ENCODE assay signal across 10 cellular contexts in the genomic region with DNA sequence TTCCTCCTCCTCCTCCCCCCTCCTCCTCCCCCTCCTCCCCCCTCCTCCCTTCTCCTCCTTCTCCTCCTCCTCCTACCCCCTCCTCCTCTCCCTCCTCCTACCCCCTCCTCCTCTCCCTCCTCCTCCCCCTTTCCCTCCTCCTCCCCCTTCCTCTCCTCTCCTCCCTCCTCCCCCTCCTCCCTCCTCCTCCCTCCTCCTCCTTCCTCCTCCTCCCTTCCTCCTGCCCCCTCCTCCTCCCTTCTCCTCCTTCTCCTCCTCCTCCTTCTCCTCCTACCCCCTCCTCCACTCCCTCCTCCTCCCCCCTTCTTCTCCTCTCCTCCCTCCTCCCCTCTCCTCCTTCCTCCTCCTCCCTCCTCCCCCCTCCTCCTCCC. TPM values are rescaled to one million over a fixed set of nuclear protein-coding genes. Genes with fewer than 3 reads are reported as not detected.
DNase-seq lines count a peak whose midpoint lies in the region; ATAC-seq, FAIRE-seq and TF ChIP-seq lines count a peak whose summit lies in the region.
"Had no signal": no experiment of that assay in that cellular context is flagged by ENCODE, and none has a peak within 500 bp of the region (broad histone marks: within the 10 kb centered on the region; RNA-seq: fewer than 3 reads in every experiment).

No MANE protein-coding gene starts in this region.

- no peak overlapping the region for H3K4me3 ChIP-seq in ACC112 (ENCODE audit: low read depth, low read length)
- H3K4me3 ChIP-seq in HCT116 (replicated peaks in 1 of 2; ENCODE audit: low read depth in 1 of 2, low read length in 2 of 2): peak overlapping the region in 1 of 2 experiments; percentile 23; a peak in 1 of 4 replicates
- no peak overlapping the region for H3K4me3 ChIP-seq in HepG2 (replicated peaks in 1 of 3; ENCODE audit: insufficient read depth in 1 of 3, low read depth in 2 of 3, low read length in 3 of 3)
- H3K4me3 ChIP-seq: cardiac muscle cell had no signal

- H4K20me1 ChIP-seq in HCT116 (ENCODE audit: insufficient read depth) (no peaks in the 10 kb centered on the region), HepG2 (ENCODE audit: insufficient read depth, low read length) (no peaks in the 10 kb centered on the region)

- no peaks in the 10 kb centered on the region for H3K79me2 ChIP-seq in ACC112 (ENCODE audit: control insufficient read depth, insufficient read depth, low read length, unreplicated experiment)
- H3K79me2 ChIP-seq in HCT116 (ENCODE audit: insufficient read depth, low read length): no peaks in the 10 kb centered on the region
- H3K79me2 ChIP-seq in HepG2 (ENCODE audit: insufficient read depth, low read length): no peaks in the 10 kb centered on the region

- H3K36me3 ChIP-seq in ACC112 (ENCODE audit: insufficient read depth, low read length) (no peaks in the 10 kb centered on the region), HCT116 (ENCODE audit: control insufficient read depth in 1 of 2, insufficient read depth in 2 of 2, low read length in 2 of 2) (no peaks in the 10 kb centered on the region), HepG2 (replicated peaks in 1 of 2; ENCODE audit: control insufficient read depth in 1 of 2, insufficient read depth in 2 of 2, low read length in 2 of 2) (no peaks in the 10 kb centered on the region)
- H3K36me3 ChIP-seq: cardiac muscle cell had no signal

- peaks cover 10% of the 10 kb centered on the region for H3K36me3 Mint-ChIP-seq in activated CD8-positive, alpha-beta T cell treated with anti-CD3 and anti-CD28 coated beads for 36 hours (ENCODE audit: low read depth)
- H3K36me3 Mint-ChIP-seq: naive B cell had no signal

- no peaks in the 10 kb centered on the region for H3K27me3 Mint-ChIP-seq in activated CD8-positive, alpha-beta T cell treated with anti-CD3 and anti-CD28 coated beads for 36 hours

- H3K9me2 ChIP-seq in HCT116 (ENCODE audit: insufficient read depth): no peaks in the 10 kb centered on the region

- peaks cover 11% of the 10 kb centered on the region for H3K9me3 Mint-ChIP-seq in activated CD8-positive, alpha-beta T cell treated with anti-CD3 and anti-CD28 coated beads for 36 hours
- H3K9me3 Mint-ChIP-seq: naive B cell had no signal

- in situ Hi-C loops in HepG2 (cut with HindIII; ENCODE audit: extremely low pct_ligation_motif_present, low pct_unique_long_range_greater_than_20kb): loop anchor here (25.0 kb wide), 1 partner anchor 461 kb away; no protein-coding TSS in a partner anchor

- H3K9me3 ChIP-seq in HCT116 (ENCODE audit: control insufficient read depth in 1 of 2, insufficient read depth in 1 of 2, low read depth in 1 of 2, low read length in 2 of 2) (no peaks in the 10 kb centered on the region), HepG2 (ENCODE audit: low read length) (no peaks in the 10 kb centered on the region)

- CTCF ChIA-PET in HCT116 (lab: Charles Lee) (interaction anchor here (0.6 to 2.6 kb wide), 15 partner anchors 9 to 468 kb away, joined by 3 to 19 read pairs (median 5); a partner anchor contains a TSS), HepG2 (lab: Yijun Ruan, JAX; ENCODE audit: low intra/inter-chr PET ratio, low total read pairs) (interaction anchor here (1.0 kb wide), 1 partner anchor 42 kb away, joined by 4 read pairs; no protein-coding TSS in a partner anchor), GM10248 (lab: Yijun Ruan, JAX) (interaction anchor here (0.7 to 2.3 kb wide), 28 partner anchors 10 to 530 kb away, joined by 3 to 28 read pairs (median 5); a partner anchor contains a TSS)
- CTCF ChIA-PET in activated CD8-positive, alpha-beta T cell treated with anti-CD3 and anti-CD28 coated beads for 36 hours (lab: Charles Lee): interaction anchor here (0.9 to 4.1 kb wide), 12 partner anchors 7 to 351 kb away, joined by 3 to 83 read pairs (median 4); a partner anchor contains a TSS

- RAD21 ChIA-PET in HCT116 (lab: Charles Lee; ENCODE audit: low non-redundant PET in 1 of 2, low total read pairs in 2 of 2, uncharacterized antibody in 2 of 2, unreplicated experiment in 2 of 2): interaction anchor here (0.8 to 1.6 kb wide), 2 partner anchors 42 to 179 kb away, joined by 3 to 6 read pairs; a partner anchor contains a TSS

- H3K9ac ChIP-seq in HCT116 (ENCODE audit: low read length) (no peak overlapping the region), HepG2 (ENCODE audit: insufficient read depth, low read depth, low read length) (no peak overlapping the region)

- no peaks in the 10 kb centered on the region for H3K27me3 ChIP-seq in ACC112 (ENCODE audit: insufficient read depth, low read length)
- no peaks in the 10 kb centered on the region for H3K27me3 ChIP-seq in HCT116 (ENCODE audit: insufficient read depth, low read length)
- peaks cover 0 to 8% of the 10 kb centered on the region in 2 experiments; a peak in 2 of 5 replicates for H3K27me3 ChIP-seq in HepG2 (ENCODE audit: control insufficient read depth in 1 of 2, insufficient read depth in 2 of 2, low read length in 2 of 2)

- TF ChIP-seq POLR2A in HCT116 (IDR thresholded peaks at IDR 0.05; ENCODE audit: borderline replicate concordance, extremely low read depth, insufficient read depth, insufficient read length) (no peak), HepG2 (IDR thresholded peaks at IDR 0.05; ENCODE audit: insufficient read depth in 1 of 2, low read depth in 2 of 2, low read length in 2 of 2) (no peak)

- H3K4me1 Mint-ChIP-seq in activated CD8-positive, alpha-beta T cell treated with anti-CD3 and anti-CD28 coated beads for 36 hours (ENCODE audit: low read depth): peaks cover 53% of the 10 kb centered on the region

- no peak for TF ChIP-seq EP300 in HepG2 (IDR thresholded peaks at IDR 0.05; ENCODE audit: low read depth in 2 of 2, low read length in 2 of 2)
- TF ChIP-seq EP300 in HepG2 (CRISPR knock-in tag; IDR thresholded peaks at IDR 0.05; ENCODE audit: borderline replicate concordance): no peak

- TF ChIP-seq RAD21 in HCT116 (IDR thresholded peaks at IDR 0.05; ENCODE audit: low read depth) (no peak), HepG2 (CRISPR knock-in tag; IDR thresholded peaks at IDR 0.05) (no peak)

- intact Hi-C loops in HCT116 (cut with micrococcal nuclease): loop anchor here (2.0 to 5.0 kb wide), 2 partner anchors 311 to 467 kb away; no protein-coding TSS in a partner anchor
- intact Hi-C loops in activated CD8-positive, alpha-beta T cell treated with anti-CD3 and anti-CD28 coated beads for 36 hours (cut with micrococcal nuclease): no loop called here
- intact Hi-C loops in HepG2 (cut with micrococcal nuclease; ENCODE audit: unreplicated experiment): loop anchor here (1.0 to 5.0 kb wide), 3 partner anchors 145 to 265 kb away; no protein-coding TSS in a partner anchor

- no peak for FAIRE-seq in HepG2 (lab: Jason Lieb, UNC)

- POLR2A ChIA-PET in HCT116 (lab: Charles Lee): interaction anchor here (0.6 to 1.6 kb wide), 4 partner anchors 8 to 80 kb away, joined by 3 to 5 read pairs (median 4); a partner anchor contains a TSS
- POLR2A ChIA-PET in activated CD8-positive, alpha-beta T cell treated with anti-CD3 and anti-CD28 coated beads for 36 hours (lab: Charles Lee): interaction anchor here (1.1 to 1.7 kb wide), 5 partner anchors 8 to 136 kb away, joined by 3 to 5 read pairs (median 3); a partner anchor contains a TSS
- POLR2A ChIA-PET in HepG2 (lab: Yijun Ruan, JAX): interaction anchor here (0.7 to 1.7 kb wide), 4 partner anchors 32 to 321 kb away, joined by 3 to 13 read pairs (median 4); a partner anchor contains a TSS
- POLR2A ChIA-PET in GM10248 (lab: Yijun Ruan, JAX): no interaction called here

- peak overlapping the region; percentile 66 for H3K27ac ChIP-seq in ACC112 (ENCODE audit: low read depth, low read length)
- peak overlapping the region; percentile 65 for H3K27ac ChIP-seq in HCT116 (ENCODE audit: low read depth, low read length)
- H3K27ac ChIP-seq in HepG2 (ENCODE audit: extremely low read length, insufficient read depth, low read length): no peak overlapping the region
- H3K27ac ChIP-seq: cardiac muscle cell had no signal

- TF ChIP-seq CTCF in HCT116 (IDR thresholded peaks at IDR 0.05 in 2 of 3, conservative IDR thresholded peaks at IDR 0.05 in 1 of 3; ENCODE audit: borderline replicate concordance in 1 of 3, insufficient read depth in 1 of 3, low read depth in 2 of 3, low read length in 2 of 3) (no peak), HepG2 (CRISPR knock-in tag; IDR thresholded peaks at IDR 0.05) (no peak), GM10248 (IDR thresholded peaks at IDR 0.05; ENCODE audit: control extremely low read depth, extremely low read depth, low read depth, missing control alignments) (no peak)
- no peak for TF ChIP-seq CTCF in activated CD8-positive, alpha-beta T cell treated with anti-CD3 and anti-CD28 coated beads for 36 hours (IDR thresholded peaks at IDR 0.05)

- peak overlapping the region; percentile 93 for H3K27ac Mint-ChIP-seq in activated CD8-positive, alpha-beta T cell treated with anti-CD3 and anti-CD28 coated beads for 36 hours

- BruUV-seq in HCT116 (replicated peaks; lab: Mats Ljungman, UMichigan): no TSS peak
- BruUV-seq in HepG2 (replicated peaks; lab: Mats Ljungman, UMichigan): no TSS peak

- H3K4me1 ChIP-seq in ACC112 (ENCODE audit: control insufficient read depth, insufficient read depth, low read length, unreplicated experiment) (peaks cover 20% of the 10 kb centered on the region), HCT116 (ENCODE audit: control insufficient read depth in 1 of 2, insufficient read depth in 2 of 2, low read length in 2 of 2) (peaks cover 12 to 27% of the 10 kb centered on the region in 2 experiments), HepG2 (ENCODE audit: insufficient read depth, low read length) (peaks cover 41% of the 10 kb centered on the region)

- H2AFZ ChIP-seq in ACC112 (ENCODE audit: low read length, unreplicated experiment): no peak overlapping the region
- no peak overlapping the region for H2AFZ ChIP-seq in HCT116 (ENCODE audit: low read depth, low read length, poor library complexity, severe bottlenecking)
- no peak overlapping the region for H2AFZ ChIP-seq in HepG2 (ENCODE audit: low read length)

- H3K4me2 ChIP-seq in HCT116 (ENCODE audit: low read length): peak overlapping the region; percentile 87
- peak overlapping the region; percentile 94 for H3K4me2 ChIP-seq in HepG2 (ENCODE audit: low read depth, low read length)

- H3K4me3 Mint-ChIP-seq in activated CD8-positive, alpha-beta T cell treated with anti-CD3 and anti-CD28 coated beads for 36 hours: no peak overlapping the region

- DNase-seq in HCT116 (ENCODE audit: low read depth, low spot score) (no peak), HepG2 (ENCODE audit: low spot score) (no peak), kidney glomerular epithelial cell (lab: John Stamatoyannopoulos, UW) (no peak), DMS79 treated with DMSO at 0.1 percent for 48 hours (lab: John Stamatoyannopoulos, UW) (no peak), GM10248 (ENCODE audit: extremely low spot score) (no peak), islet precursor cell (no peak)
- no peak for DNase-seq in activated CD8-positive, alpha-beta T cell treated with anti-CD3 and anti-CD28 coated beads for 36 hours

- no peak for ATAC-seq in HCT116
- no peak for ATAC-seq in activated CD8-positive, alpha-beta T cell treated with anti-CD3 and anti-CD28 coated beads for 36 hours
- ATAC-seq in HepG2: no peak

RNA-seq across cellular contexts. Expression of a gene that starts 6.6 kb away (rescaled TPM):
- 19.9 TPM for total RNA-seq in HCT116 (2021; ENCODE audit: unreplicated experiment)
- 7.0 and 7.5 TPM in 2 replicates for polyA plus RNA-seq in HCT116 (2012)
- 10 to 100 TPM; 31.2 to 38.1 TPM for total RNA-seq in activated CD8-positive, alpha-beta T cell treated with anti-CD3 and anti-CD28 coated beads for 36 hours
- 15.8 and 38.2 TPM in 2 replicates for total RNA-seq in HepG2 (2016; rRNA removed; fragmentation: Illumina TruSeq; extraction: Trizol)
- 1.8 and 2.5 TPM in 2 replicates for total RNA-seq in HepG2 (2016; cell fraction: cytosol; rRNA removed; fragmentation: Illumina TruSeq; extraction: Trizol; ENCODE audit: low read depth)
- total RNA-seq in HepG2 (2016; cell fraction: insoluble cytoplasmic fraction; rRNA removed; fragmentation: Illumina TruSeq; extraction: Trizol): 16.2 and 31.7 TPM in 2 replicates
- 8.4 and 10.1 TPM in 2 replicates for total RNA-seq in HepG2 (2016; cell fraction: membrane; rRNA removed; fragmentation: Illumina TruSeq; extraction: Trizol)
- total RNA-seq in HepG2 (2016; cell fraction: nucleus; rRNA removed; fragmentation: Illumina TruSeq; extraction: Trizol): 17.0 and 17.2 TPM in 2 replicates
- polyA plus RNA-seq in HepG2 (2011; rRNA removed): 12.2 and 12.8 TPM in 2 replicates
- polyA plus RNA-seq in HepG2 (2011; cell fraction: cytosol; rRNA removed): 8.3 and 11.7 TPM in 2 replicates
- 10.2 and 12.4 TPM in 2 replicates for polyA plus RNA-seq in HepG2 (2011; cell fraction: nucleus; rRNA removed)
- 7.7 and 9.5 TPM in 2 replicates for polyA plus RNA-seq in HepG2 (2012)
- polyA plus RNA-seq in HepG2 (2016; cell fraction: cytosol; fragmentation: Illumina TruSeq; extraction: Trizol; ENCODE audit: low read depth): 0.66 and 1.1 TPM in 2 replicates
- polyA plus RNA-seq in HepG2 (2016; cell fraction: insoluble cytoplasmic fraction; fragmentation: Illumina TruSeq; extraction: Trizol; ENCODE audit: low read depth): 17.5 and 18.0 TPM in 2 replicates
- 2.9 and 3.2 TPM in 2 replicates for polyA plus RNA-seq in HepG2 (2016; cell fraction: membrane; fragmentation: Illumina TruSeq; extraction: Trizol; ENCODE audit: low read depth)
- 19.4 and 23.4 TPM in 2 replicates for polyA plus RNA-seq in HepG2 (2016; cell fraction: nucleus; fragmentation: Illumina TruSeq; extraction: Trizol; ENCODE audit: insufficient read depth, low read depth)
- 46.5 and 49.0 TPM in 2 replicates for polyA minus RNA-seq in HepG2 (2011; rRNA and poly(A)+ RNA removed; ENCODE audit: low replicate concordance)
- polyA minus RNA-seq in HepG2 (2011; cell fraction: cytosol; rRNA and poly(A)+ RNA removed): 10.5 and 12.8 TPM in 2 replicates
- 10.0 and 15.5 TPM in 2 replicates for polyA minus RNA-seq in HepG2 (2011; cell fraction: nucleus; rRNA and poly(A)+ RNA removed)

RNA-seq across cellular contexts. Expression of a gene that starts 29.5 kb away (rescaled TPM):
- total RNA-seq in HCT116 (2021; ENCODE audit: unreplicated experiment) (not detected), HepG2 (2016; rRNA removed; fragmentation: Illumina TruSeq; extraction: Trizol) (not detected in 2 replicates)
- polyA plus RNA-seq in HCT116 (2012): 0.05 and 0.07 TPM in 2 replicates
- under 1 TPM in 1 of 2 experiments, not detected in 1; 0.27 TPM for total RNA-seq in activated CD8-positive, alpha-beta T cell treated with anti-CD3 and anti-CD28 coated beads for 36 hours
- total RNA-seq in HepG2 (2016; cell fraction: cytosol; rRNA removed; fragmentation: Illumina TruSeq; extraction: Trizol; ENCODE audit: low read depth): not detected in 2 replicates
- total RNA-seq in HepG2 (2016; cell fraction: insoluble cytoplasmic fraction; rRNA removed; fragmentation: Illumina TruSeq; extraction: Trizol): not detected in 2 replicates
- not detected in 2 replicates for total RNA-seq in HepG2 (2016; cell fraction: membrane; rRNA removed; fragmentation: Illumina TruSeq; extraction: Trizol)
- not detected in 2 replicates for total RNA-seq in HepG2 (2016; cell fraction: nucleus; rRNA removed; fragmentation: Illumina TruSeq; extraction: Trizol)
- not detected in 2 replicates for polyA plus RNA-seq in HepG2 (2011; rRNA removed)
- 0.03 TPM in 1 of 2 replicates, not detected in the other for polyA plus RNA-seq in HepG2 (2011; cell fraction: cytosol; rRNA removed)
- not detected in 2 replicates for polyA plus RNA-seq in HepG2 (2011; cell fraction: nucleus; rRNA removed)
- not detected in 2 replicates for polyA plus RNA-seq in HepG2 (2012)
- 0.07 TPM in 1 of 2 replicates, not detected in the other for polyA plus RNA-seq in HepG2 (2016; cell fraction: cytosol; fragmentation: Illumina TruSeq; extraction: Trizol; ENCODE audit: low read depth)
- polyA plus RNA-seq in HepG2 (2016; cell fraction: insoluble cytoplasmic fraction; fragmentation: Illumina TruSeq; extraction: Trizol; ENCODE audit: low read depth): not detected in 2 replicates
- polyA plus RNA-seq in HepG2 (2016; cell fraction: membrane; fragmentation: Illumina TruSeq; extraction: Trizol; ENCODE audit: low read depth): not detected in 2 replicates
- not detected in 2 replicates for polyA plus RNA-seq in HepG2 (2016; cell fraction: nucleus; fragmentation: Illumina TruSeq; extraction: Trizol; ENCODE audit: insufficient read depth, low read depth)
- polyA minus RNA-seq in HepG2 (2011; rRNA and poly(A)+ RNA removed; ENCODE audit: low replicate concordance): not detected in 2 replicates
- not detected in 2 replicates for polyA minus RNA-seq in HepG2 (2011; cell fraction: cytosol; rRNA and poly(A)+ RNA removed)
- not detected in 2 replicates for polyA minus RNA-seq in HepG2 (2011; cell fraction: nucleus; rRNA and poly(A)+ RNA removed)

RNA-seq across cellular contexts. Expression of a gene that starts 42.9 kb away (rescaled TPM):
- total RNA-seq in HCT116 (2021; ENCODE audit: unreplicated experiment) (123 TPM), HepG2 (2016; rRNA removed; fragmentation: Illumina TruSeq; extraction: Trizol) (206 and 279 TPM in 2 replicates)
- polyA plus RNA-seq in HCT116 (2012): 39.4 and 46.9 TPM in 2 replicates
- 100 to 1,000 TPM; 115 to 123 TPM for total RNA-seq in activated CD8-positive, alpha-beta T cell treated with anti-CD3 and anti-CD28 coated beads for 36 hours
- total RNA-seq in HepG2 (2016; cell fraction: cytosol; rRNA removed; fragmentation: Illumina TruSeq; extraction: Trizol; ENCODE audit: low read depth): 93.3 and 103 TPM in 2 replicates
- total RNA-seq in HepG2 (2016; cell fraction: insoluble cytoplasmic fraction; rRNA removed; fragmentation: Illumina TruSeq; extraction: Trizol): 210 and 281 TPM in 2 replicates
- total RNA-seq in HepG2 (2016; cell fraction: membrane; rRNA removed; fragmentation: Illumina TruSeq; extraction: Trizol): 146 and 147 TPM in 2 replicates
- 127 and 139 TPM in 2 replicates for total RNA-seq in HepG2 (2016; cell fraction: nucleus; rRNA removed; fragmentation: Illumina TruSeq; extraction: Trizol)
- polyA plus RNA-seq in HepG2 (2011; rRNA removed): 68.2 and 95.7 TPM in 2 replicates
- 27.0 and 39.4 TPM in 2 replicates for polyA plus RNA-seq in HepG2 (2011; cell fraction: cytosol; rRNA removed)
- polyA plus RNA-seq in HepG2 (2011; cell fraction: nucleus; rRNA removed): 79.6 and 104 TPM in 2 replicates
- polyA plus RNA-seq in HepG2 (2012): 71.6 and 101 TPM in 2 replicates
- polyA plus RNA-seq in HepG2 (2016; cell fraction: cytosol; fragmentation: Illumina TruSeq; extraction: Trizol; ENCODE audit: low read depth): 66.8 and 90.6 TPM in 2 replicates
- 229 TPM in 2 replicates for polyA plus RNA-seq in HepG2 (2016; cell fraction: insoluble cytoplasmic fraction; fragmentation: Illumina TruSeq; extraction: Trizol; ENCODE audit: low read depth)
- 102 and 113 TPM in 2 replicates for polyA plus RNA-seq in HepG2 (2016; cell fraction: membrane; fragmentation: Illumina TruSeq; extraction: Trizol; ENCODE audit: low read depth)
- polyA plus RNA-seq in HepG2 (2016; cell fraction: nucleus; fragmentation: Illumina TruSeq; extraction: Trizol; ENCODE audit: insufficient read depth, low read depth): 156 and 166 TPM in 2 replicates
- 14.2 and 16.7 TPM in 2 replicates for polyA minus RNA-seq in HepG2 (2011; rRNA and poly(A)+ RNA removed; ENCODE audit: low replicate concordance)
- polyA minus RNA-seq in HepG2 (2011; cell fraction: cytosol; rRNA and poly(A)+ RNA removed): 26.9 and 31.3 TPM in 2 replicates
- polyA minus RNA-seq in HepG2 (2011; cell fraction: nucleus; rRNA and poly(A)+ RNA removed): 96.7 and 111 TPM in 2 replicates

RNA-seq across cellular contexts. Expression of a gene that starts 45.0 kb away (rescaled TPM):
- total RNA-seq in HCT116 (2021; ENCODE audit: unreplicated experiment) (not detected), HepG2 (2016; rRNA removed; fragmentation: Illumina TruSeq; extraction: Trizol) (3.2 and 3.9 TPM in 2 replicates)
- polyA plus RNA-seq in HCT116 (2012): not detected in 2 replicates
- not detected for total RNA-seq in activated CD8-positive, alpha-beta T cell treated with anti-CD3 and anti-CD28 coated beads for 36 hours
- total RNA-seq in HepG2 (2016; cell fraction: cytosol; rRNA removed; fragmentation: Illumina TruSeq; extraction: Trizol; ENCODE audit: low read depth): 0.30 and 0.53 TPM in 2 replicates
- total RNA-seq in HepG2 (2016; cell fraction: insoluble cytoplasmic fraction; rRNA removed; fragmentation: Illumina TruSeq; extraction: Trizol): 1.7 and 4.2 TPM in 2 replicates
- 0.96 and 1.3 TPM in 2 replicates for total RNA-seq in HepG2 (2016; cell fraction: membrane; rRNA removed; fragmentation: Illumina TruSeq; extraction: Trizol)
- total RNA-seq in HepG2 (2016; cell fraction: nucleus; rRNA removed; fragmentation: Illumina TruSeq; extraction: Trizol): 3.7 and 4.8 TPM in 2 replicates
- polyA plus RNA-seq in HepG2 (2011; rRNA removed): 2.7 and 5.3 TPM in 2 replicates
- polyA plus RNA-seq in HepG2 (2011; cell fraction: cytosol; rRNA removed): 2.4 and 2.7 TPM in 2 replicates
- polyA plus RNA-seq in HepG2 (2011; cell fraction: nucleus; rRNA removed): 16.0 and 18.1 TPM in 2 replicates
- 4.3 and 7.8 TPM in 2 replicates for polyA plus RNA-seq in HepG2 (2012)
- 0.38 and 0.63 TPM in 2 replicates for polyA plus RNA-seq in HepG2 (2016; cell fraction: cytosol; fragmentation: Illumina TruSeq; extraction: Trizol; ENCODE audit: low read depth)
- polyA plus RNA-seq in HepG2 (2016; cell fraction: insoluble cytoplasmic fraction; fragmentation: Illumina TruSeq; extraction: Trizol; ENCODE audit: low read depth): 1.7 and 2.0 TPM in 2 replicates
- 1.2 TPM in 2 replicates for polyA plus RNA-seq in HepG2 (2016; cell fraction: membrane; fragmentation: Illumina TruSeq; extraction: Trizol; ENCODE audit: low read depth)
- polyA plus RNA-seq in HepG2 (2016; cell fraction: nucleus; fragmentation: Illumina TruSeq; extraction: Trizol; ENCODE audit: insufficient read depth, low read depth): 7.5 and 8.9 TPM in 2 replicates
- 0.23 and 7.1 TPM in 2 replicates for polyA minus RNA-seq in HepG2 (2011; rRNA and poly(A)+ RNA removed; ENCODE audit: low replicate concordance)
- polyA minus RNA-seq in HepG2 (2011; cell fraction: cytosol; rRNA and poly(A)+ RNA removed): 1.1 and 2.2 TPM in 2 replicates
- 2.7 and 3.3 TPM in 2 replicates for polyA minus RNA-seq in HepG2 (2011; cell fraction: nucleus; rRNA and poly(A)+ RNA removed)
- polyA plus RNA-seq: cardiac muscle cell had no signal

RNA-seq across cellular contexts. Expression of a gene that starts 51.7 kb away (rescaled TPM):
- total RNA-seq in HCT116 (2021; ENCODE audit: unreplicated experiment) (2.2 TPM), HepG2 (2016; rRNA removed; fragmentation: Illumina TruSeq; extraction: Trizol) (0.80 and 1.0 TPM in 2 replicates)
- 2.1 and 2.4 TPM in 2 replicates for polyA plus RNA-seq in HCT116 (2012)
- 1 to 10 TPM in 1 of 2 experiments, under 1 TPM in 1; 0.61 to 1.1 TPM for total RNA-seq in activated CD8-positive, alpha-beta T cell treated with anti-CD3 and anti-CD28 coated beads for 36 hours
- not detected in 2 replicates for total RNA-seq in HepG2 (2016; cell fraction: cytosol; rRNA removed; fragmentation: Illumina TruSeq; extraction: Trizol; ENCODE audit: low read depth)
- total RNA-seq in HepG2 (2016; cell fraction: insoluble cytoplasmic fraction; rRNA removed; fragmentation: Illumina TruSeq; extraction: Trizol): 0.49 and 1.3 TPM in 2 replicates
- 0.21 and 0.34 TPM in 2 replicates for total RNA-seq in HepG2 (2016; cell fraction: membrane; rRNA removed; fragmentation: Illumina TruSeq; extraction: Trizol)
- total RNA-seq in HepG2 (2016; cell fraction: nucleus; rRNA removed; fragmentation: Illumina TruSeq; extraction: Trizol): 0.68 and 0.75 TPM in 2 replicates
- 1.1 TPM in 2 replicates for polyA plus RNA-seq in HepG2 (2011; rRNA removed)
- polyA plus RNA-seq in HepG2 (2011; cell fraction: cytosol; rRNA removed): 0.95 and 1.5 TPM in 2 replicates
- polyA plus RNA-seq in HepG2 (2011; cell fraction: nucleus; rRNA removed): 2.5 and 3.2 TPM in 2 replicates
- polyA plus RNA-seq in HepG2 (2012): 0.30 and 0.93 TPM in 2 replicates
- 0.19 and 0.25 TPM in 2 replicates for polyA plus RNA-seq in HepG2 (2016; cell fraction: cytosol; fragmentation: Illumina TruSeq; extraction: Trizol; ENCODE audit: low read depth)
- polyA plus RNA-seq in HepG2 (2016; cell fraction: insoluble cytoplasmic fraction; fragmentation: Illumina TruSeq; extraction: Trizol; ENCODE audit: low read depth): 0.72 and 1.1 TPM in 2 replicates
- polyA plus RNA-seq in HepG2 (2016; cell fraction: membrane; fragmentation: Illumina TruSeq; extraction: Trizol; ENCODE audit: low read depth): 0.26 and 0.29 TPM in 2 replicates
- 1.2 and 1.5 TPM in 2 replicates for polyA plus RNA-seq in HepG2 (2016; cell fraction: nucleus; fragmentation: Illumina TruSeq; extraction: Trizol; ENCODE audit: insufficient read depth, low read depth)
- 0.16 and 1.7 TPM in 2 replicates for polyA minus RNA-seq in HepG2 (2011; rRNA and poly(A)+ RNA removed; ENCODE audit: low replicate concordance)
- 1.1 TPM in 1 of 2 replicates, not detected in the other for polyA minus RNA-seq in HepG2 (2011; cell fraction: cytosol; rRNA and poly(A)+ RNA removed)
- 0.37 and 0.90 TPM in 2 replicates for polyA minus RNA-seq in HepG2 (2011; cell fraction: nucleus; rRNA and poly(A)+ RNA removed)
